In genomic region chr3:113110263-113110662, GRCh38 we compare ENCODE assay signal across 19 cellular contexts.
DNase-seq lines count a peak whose midpoint lies in the region; ATAC-seq and TF ChIP-seq lines count a peak whose summit lies in the region.
"Had no signal": no experiment of that assay in that cellular context is flagged by ENCODE, and none has a peak within 500 bp of the region (broad histone marks: within the 10 kb centered on the region; RNA-seq: fewer than 3 reads in every experiment).

No MANE protein-coding gene starts in this region.

- DNase-seq in NCI-H1105 treated with DMSO at 0.1 percent for 48 hours (lab: John Stamatoyannopoulos, UW) (peak; percentile 15), NCI-H1105 (lab: John Stamatoyannopoulos, UW) (no peak), HT-29 (ENCODE audit: low spot score) (peak; percentile 57), dermis blood vessel endothelial cell (peak; percentile 17), cerebellar cortex (ENCODE audit: low spot score) (no peak)
- DNase-seq: 8988T; CD8-positive, alpha-beta T cell; DND-41; GF-D8; MG63; NCI-H1092 treated with DMSO at 0.1 percent for 48 hours; NCI-H1694 treated with DMSO at 0.1 percent for 48 hours; NCI-H774; Right ventricle myocardium superior had no signal

- H3K4me1 Mint-ChIP-seq in nephron: peaks cover 58% of the 10 kb centered on the region

- no peak for TF ChIP-seq CTCF in nephron (IDR thresholded peaks at IDR 0.05; ENCODE audit: unreplicated experiment in 3 of 3)

- peak overlapping the region in 1 of 3 experiments; percentile 14 for H3K4me3 Mint-ChIP-seq in nephron
- H3K4me3 Mint-ChIP-seq: CD8-positive, alpha-beta T cell; GM23338 had no signal

- H3K27ac Mint-ChIP-seq in nephron: peak overlapping the region; percentile 82 to 95 (median 89)
- H3K27ac Mint-ChIP-seq: CD8-positive, alpha-beta T cell; GM23338 had no signal

- ATAC-seq in HG02588 (IDR thresholded peaks at IDR 0.05; ENCODE audit: unreplicated experiment) (no peak), HG03469 (IDR thresholded peaks at IDR 0.05; ENCODE audit: unreplicated experiment) (no peak)
- ATAC-seq: CD8-positive, alpha-beta T cell; GM23338; HepG2 had no signal

- no peaks in the 10 kb centered on the region for H3K9me3 Mint-ChIP-seq in nephron
- H3K9me3 Mint-ChIP-seq: CD8-positive, alpha-beta T cell; GM23338 had no signal

- peaks cover 11% of the 10 kb centered on the region for H3K27me3 Mint-ChIP-seq in nephron (ENCODE audit: low read depth)

- no peaks in the 10 kb centered on the region for H3K36me3 Mint-ChIP-seq in nephron (ENCODE audit: low read depth)
- H3K36me3 Mint-ChIP-seq: CD8-positive, alpha-beta T cell had no signal

Comparison
In these comparisons a context has a peak if more than half of its experiments do, and no peak if none do; other contexts are left out.
1. DNase-seq: peak in NCI-H1105 treated with DMSO at 0.1 percent for 48 hours (single experiment), HT-29 (single experiment) and dermis blood vessel endothelial cell (single experiment); none in NCI-H1105 (single experiment) and cerebellar cortex (single experiment).